ENCODE assay signal across 18 cellular contexts in the genomic region with DNA sequence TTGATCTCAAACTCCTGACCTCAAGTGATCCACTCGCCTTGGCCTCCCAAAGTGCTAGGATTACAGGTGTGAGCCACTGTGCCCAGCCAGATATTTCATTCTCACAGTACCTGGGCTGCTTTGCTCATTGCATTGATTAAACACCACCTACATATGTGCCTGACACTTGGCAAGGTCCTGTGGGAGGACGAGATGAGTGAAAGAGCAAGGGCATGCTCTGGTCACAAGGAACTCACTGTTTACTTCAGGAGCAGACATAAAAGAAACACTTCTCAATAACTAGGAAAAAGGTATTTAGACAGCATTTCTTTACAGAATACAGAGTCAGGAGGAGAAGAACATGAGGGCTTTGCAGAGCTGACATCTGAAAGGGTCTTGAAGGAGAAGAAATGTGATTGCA.
"Had no signal": no experiment of that assay in that cellular context is flagged by ENCODE, and none has a peak within 500 bp of the region (broad histone marks: within the 10 kb centered on the region; RNA-seq: fewer than 3 reads in every experiment).

No MANE protein-coding gene starts in this region.

- H3K36me3 ChIP-seq: heart left ventricle, left lung, lower lobe of right lung, ovary, right atrium auricular region, sigmoid colon had no signal

- H3K27me3 ChIP-seq: heart left ventricle, left lung, ovary, right atrium auricular region, sigmoid colon had no signal

- H3K4me3 ChIP-seq: heart left ventricle, left lung, lower lobe of right lung, ovary, right atrium auricular region, sigmoid colon, skin epidermis had no signal

- H3K4me1 ChIP-seq: left lung, lower lobe of right lung, right atrium auricular region, sigmoid colon had no signal

- DNase-seq: effector memory CD4-positive, alpha-beta T cell; heart left ventricle; hypothalamus; left lung; lower lobe of right lung; midbrain; naive thymus-derived CD4-positive, alpha-beta T cell; ovary; sigmoid colon; stimulated activated CD4-positive, alpha-beta T cell treated with anti-CD3 and anti-CD28 coated beads, Interleukin-12 subunit alpha, Interleukin-12 subunit beta, amount 100 ng/mL, for 4 hours; stimulated activated naive CD4-positive, alpha-beta T cell treated with Interleukin-2 at 50 U/mL for 16 hours had no signal

- FAIRE-seq: endometrium, frontal cortex, islet of Langerhans, urothelium cell line had no signal

- H3K9me3 ChIP-seq: lower lobe of right lung, ovary, right atrium auricular region had no signal

- H3K27ac ChIP-seq: heart left ventricle, left lung, lower lobe of right lung, ovary, right atrium auricular region, sigmoid colon, skin epidermis had no signal

- ATAC-seq: esophagus mucosa; heart left ventricle; left lung; lower lobe of right lung; naive thymus-derived CD4-positive, alpha-beta T cell had no signal
